1 cellular context compared by ENCODE assay signal in the genomic region with DNA sequence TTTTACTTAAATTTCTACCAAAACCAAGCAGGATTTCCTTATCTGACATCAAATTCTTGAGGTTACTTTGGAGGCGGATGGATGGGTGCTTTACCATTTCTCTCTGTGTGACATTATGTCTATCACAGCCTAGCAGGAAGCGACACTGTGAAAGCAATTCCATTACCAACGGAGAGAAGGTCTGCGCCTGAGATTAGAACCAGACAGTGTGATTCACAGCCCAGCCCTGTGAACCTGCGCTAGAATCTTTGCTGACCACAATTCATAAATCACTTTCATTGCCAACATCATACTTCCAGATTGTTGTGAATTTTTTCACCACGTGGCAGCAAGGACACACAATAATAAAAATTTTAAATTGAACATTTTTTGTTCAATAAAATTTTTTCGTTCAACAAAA.
A peak's percentile ranks its signal among the peaks of the same experiment; 100 is the strongest.
TF ChIP-seq lines count a peak whose summit lies in the region.

No MANE protein-coding gene starts in this region.

TF ChIP-seq in K562, 482 proteins besides CTCF, POLR2A, EP300 and RAD21 (continued from another document and continues in another):
- TF ChIP-seq, protein P1, sequence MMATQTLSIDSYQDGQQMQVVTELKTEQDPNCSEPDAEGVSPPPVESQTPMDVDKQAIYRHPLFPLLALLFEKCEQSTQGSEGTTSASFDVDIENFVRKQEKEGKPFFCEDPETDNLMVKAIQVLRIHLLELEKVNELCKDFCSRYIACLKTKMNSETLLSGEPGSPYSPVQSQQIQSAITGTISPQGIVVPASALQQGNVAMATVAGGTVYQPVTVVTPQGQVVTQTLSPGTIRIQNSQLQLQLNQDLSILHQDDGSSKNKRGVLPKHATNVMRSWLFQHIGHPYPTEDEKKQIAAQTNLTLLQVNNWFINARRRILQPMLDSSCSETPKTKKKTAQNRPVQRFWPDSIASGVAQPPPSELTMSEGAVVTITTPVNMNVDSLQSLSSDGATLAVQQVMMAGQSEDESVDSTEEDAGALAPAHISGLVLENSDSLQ (IDR thresholded peaks at IDR 0.05) = peak; percentile 92
- TF ChIP-seq, protein P2, sequence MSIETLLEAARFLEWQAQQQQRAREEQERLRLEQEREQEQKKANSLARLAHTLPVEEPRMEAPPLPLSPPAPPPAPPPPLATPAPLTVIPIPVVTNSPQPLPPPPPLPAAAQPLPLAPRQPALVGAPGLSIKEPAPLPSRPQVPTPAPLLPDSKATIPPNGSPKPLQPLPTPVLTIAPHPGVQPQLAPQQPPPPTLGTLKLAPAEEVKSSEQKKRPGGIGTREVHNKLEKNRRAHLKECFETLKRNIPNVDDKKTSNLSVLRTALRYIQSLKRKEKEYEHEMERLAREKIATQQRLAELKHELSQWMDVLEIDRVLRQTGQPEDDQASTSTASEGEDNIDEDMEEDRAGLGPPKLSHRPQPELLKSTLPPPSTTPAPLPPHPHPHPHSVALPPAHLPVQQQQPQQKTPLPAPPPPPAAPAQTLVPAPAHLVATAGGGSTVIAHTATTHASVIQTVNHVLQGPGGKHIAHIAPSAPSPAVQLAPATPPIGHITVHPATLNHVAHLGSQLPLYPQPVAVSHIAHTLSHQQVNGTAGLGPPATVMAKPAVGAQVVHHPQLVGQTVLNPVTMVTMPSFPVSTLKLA (conservative IDR thresholded peaks at IDR 0.05) = peak; percentile 60 to 90
- TF ChIP-seq SNIP1 (IDR thresholded peaks at IDR 0.05; ENCODE audit: low read depth) = no peak
- no peak for TF ChIP-seq RBM22 (IDR thresholded peaks at IDR 0.05; ENCODE audit: low read depth, low read length, poor library complexity, severe bottlenecking)
- TF ChIP-seq ARID1B (IDR thresholded peaks at IDR 0.05) = peak; percentile 95
- TF ChIP-seq, protein P3, sequence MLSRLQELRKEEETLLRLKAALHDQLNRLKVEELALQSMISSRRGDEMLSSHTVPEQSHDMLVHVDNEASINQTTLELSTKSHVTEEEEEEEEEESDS (CRISPR knock-in tag; IDR thresholded peaks at IDR 0.05) = no peak
- TF ChIP-seq, protein P4, sequence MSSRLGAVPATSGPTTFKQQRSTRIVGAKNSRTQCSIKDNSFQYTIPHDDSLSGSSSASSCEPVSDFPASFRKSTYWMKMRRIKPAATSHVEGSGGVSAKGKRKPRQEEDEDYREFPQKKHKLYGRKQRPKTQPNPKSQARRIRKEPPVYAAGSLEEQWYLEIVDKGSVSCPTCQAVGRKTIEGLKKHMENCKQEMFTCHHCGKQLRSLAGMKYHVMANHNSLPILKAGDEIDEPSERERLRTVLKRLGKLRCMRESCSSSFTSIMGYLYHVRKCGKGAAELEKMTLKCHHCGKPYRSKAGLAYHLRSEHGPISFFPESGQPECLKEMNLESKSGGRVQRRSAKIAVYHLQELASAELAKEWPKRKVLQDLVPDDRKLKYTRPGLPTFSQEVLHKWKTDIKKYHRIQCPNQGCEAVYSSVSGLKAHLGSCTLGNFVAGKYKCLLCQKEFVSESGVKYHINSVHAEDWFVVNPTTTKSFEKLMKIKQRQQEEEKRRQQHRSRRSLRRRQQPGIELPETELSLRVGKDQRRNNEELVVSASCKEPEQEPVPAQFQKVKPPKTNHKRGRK (tag; IDR thresholded peaks at IDR 0.05) = no peak
- no peak for TF ChIP-seq HDAC6 (IDR thresholded peaks at IDR 0.05; ENCODE audit: low read depth, low read length)
- TF ChIP-seq RB1 (IDR thresholded peaks at IDR 0.05; ENCODE audit: low read depth) = no peak
- no peak for TF ChIP-seq NR3C1 (CRISPR knock-in tag; IDR thresholded peaks at IDR 0.05)
- peak; percentile 68; the same call in 1 of the 2 replicates for TF ChIP-seq ATF7 (IDR thresholded peaks at IDR 0.05)
- no peak; the same call in 1 of the 2 replicates for TF ChIP-seq EP400 (IDR thresholded peaks at IDR 0.05)
- TF ChIP-seq, protein P5, sequence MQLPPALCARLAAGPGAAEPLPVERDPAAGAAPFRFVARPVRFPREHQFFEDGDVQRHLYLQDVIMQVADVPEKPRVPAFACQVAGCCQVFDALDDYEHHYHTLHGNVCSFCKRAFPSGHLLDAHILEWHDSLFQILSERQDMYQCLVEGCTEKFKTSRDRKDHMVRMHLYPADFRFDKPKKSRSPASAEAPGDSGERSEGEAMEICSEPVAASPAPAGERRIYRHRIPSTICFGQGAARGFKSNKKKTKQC (CRISPR knock-in tag; IDR thresholded peaks at IDR 0.05) = no peak
- TF ChIP-seq KDM1A (IDR thresholded peaks at IDR 0.05) = peak; percentile 100
- TF ChIP-seq NEUROD1 (IDR thresholded peaks at IDR 0.05; ENCODE audit: borderline replicate concordance, low read depth, low read length, partially characterized antibody) = no peak
- no peak for TF ChIP-seq ELF4 (CRISPR knock-in tag; IDR thresholded peaks at IDR 0.05)
- TF ChIP-seq PTTG1 (tag; IDR thresholded peaks at IDR 0.05; ENCODE audit: low read depth) = no peak
- TF ChIP-seq KLF13 (tag; IDR thresholded peaks at IDR 0.05; ENCODE audit: borderline replicate concordance, low read depth) = no peak
- TF ChIP-seq HSF4 (CRISPR knock-in tag; IDR thresholded peaks at IDR 0.05; ENCODE audit: borderline replicate concordance) = no peak
- no peak for TF ChIP-seq MXI1 (IDR thresholded peaks at IDR 0.05; ENCODE audit: low read depth, low read length)
- no peak for TF ChIP-seq KLF10 (CRISPR knock-in tag; IDR thresholded peaks at IDR 0.05)
- no peak for TF ChIP-seq KAT7 (CRISPR knock-in tag; IDR thresholded peaks at IDR 0.05; ENCODE audit: borderline replicate concordance)
- no peak for TF ChIP-seq KLF1 (tag; IDR thresholded peaks at IDR 0.05)
- no peak for TF ChIP-seq POLR3A (IDR thresholded peaks at IDR 0.05; ENCODE audit: borderline replicate concordance, extremely low read depth, insufficient read depth, insufficient read length)
- 0 out of 2 replicates have a peak, but pooled peaks have one; percentile 24 for TF ChIP-seq ZNF584 (CRISPR knock-in tag; IDR thresholded peaks at IDR 0.05; ENCODE audit: low read depth)
- TF ChIP-seq CREBBP (IDR thresholded peaks at IDR 0.05; ENCODE audit: low read depth, low read length) = no peak
- no peak for TF ChIP-seq SMARCA5 (IDR thresholded peaks at IDR 0.05)
- TF ChIP-seq ZFP36 (IDR thresholded peaks at IDR 0.05; ENCODE audit: low read depth, low read length, partially characterized antibody) = no peak
- TF ChIP-seq KAT8 (IDR thresholded peaks at IDR 0.05; ENCODE audit: low read depth) = no peak
- TF ChIP-seq, protein P6, sequence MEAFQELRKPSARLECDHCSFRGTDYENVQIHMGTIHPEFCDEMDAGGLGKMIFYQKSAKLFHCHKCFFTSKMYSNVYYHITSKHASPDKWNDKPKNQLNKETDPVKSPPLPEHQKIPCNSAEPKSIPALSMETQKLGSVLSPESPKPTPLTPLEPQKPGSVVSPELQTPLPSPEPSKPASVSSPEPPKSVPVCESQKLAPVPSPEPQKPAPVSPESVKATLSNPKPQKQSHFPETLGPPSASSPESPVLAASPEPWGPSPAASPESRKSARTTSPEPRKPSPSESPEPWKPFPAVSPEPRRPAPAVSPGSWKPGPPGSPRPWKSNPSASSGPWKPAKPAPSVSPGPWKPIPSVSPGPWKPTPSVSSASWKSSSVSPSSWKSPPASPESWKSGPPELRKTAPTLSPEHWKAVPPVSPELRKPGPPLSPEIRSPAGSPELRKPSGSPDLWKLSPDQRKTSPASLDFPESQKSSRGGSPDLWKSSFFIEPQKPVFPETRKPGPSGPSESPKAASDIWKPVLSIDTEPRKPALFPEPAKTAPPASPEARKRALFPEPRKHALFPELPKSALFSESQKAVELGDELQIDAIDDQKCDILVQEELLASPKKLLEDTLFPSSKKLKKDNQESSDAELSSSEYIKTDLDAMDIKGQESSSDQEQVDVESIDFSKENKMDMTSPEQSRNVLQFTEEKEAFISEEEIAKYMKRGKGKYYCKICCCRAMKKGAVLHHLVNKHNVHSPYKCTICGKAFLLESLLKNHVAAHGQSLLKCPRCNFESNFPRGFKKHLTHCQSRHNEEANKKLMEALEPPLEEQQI (IDR thresholded peaks at IDR 0.05) = peak; percentile 20; the same call in 1 of the 2 replicates
- no peak for TF ChIP-seq FOXA1 (IDR thresholded peaks at IDR 0.05; ENCODE audit: borderline replicate concordance)
- TF ChIP-seq NFIX (CRISPR knock-in tag; IDR thresholded peaks at IDR 0.05; ENCODE audit: low read depth) = no peak
- TF ChIP-seq FOXM1 (IDR thresholded peaks at IDR 0.05; ENCODE audit: low read depth) = peak; percentile 81
- no peak for TF ChIP-seq FOXM1 (CRISPR knock-in tag; IDR thresholded peaks at IDR 0.05; ENCODE audit: low read depth)
- TF ChIP-seq ZNF57 (CRISPR knock-in tag; IDR thresholded peaks at IDR 0.05) = no peak
- TF ChIP-seq IRF2 (CRISPR knock-in tag; IDR thresholded peaks at IDR 0.05) = no peak
- TF ChIP-seq, protein P7, sequence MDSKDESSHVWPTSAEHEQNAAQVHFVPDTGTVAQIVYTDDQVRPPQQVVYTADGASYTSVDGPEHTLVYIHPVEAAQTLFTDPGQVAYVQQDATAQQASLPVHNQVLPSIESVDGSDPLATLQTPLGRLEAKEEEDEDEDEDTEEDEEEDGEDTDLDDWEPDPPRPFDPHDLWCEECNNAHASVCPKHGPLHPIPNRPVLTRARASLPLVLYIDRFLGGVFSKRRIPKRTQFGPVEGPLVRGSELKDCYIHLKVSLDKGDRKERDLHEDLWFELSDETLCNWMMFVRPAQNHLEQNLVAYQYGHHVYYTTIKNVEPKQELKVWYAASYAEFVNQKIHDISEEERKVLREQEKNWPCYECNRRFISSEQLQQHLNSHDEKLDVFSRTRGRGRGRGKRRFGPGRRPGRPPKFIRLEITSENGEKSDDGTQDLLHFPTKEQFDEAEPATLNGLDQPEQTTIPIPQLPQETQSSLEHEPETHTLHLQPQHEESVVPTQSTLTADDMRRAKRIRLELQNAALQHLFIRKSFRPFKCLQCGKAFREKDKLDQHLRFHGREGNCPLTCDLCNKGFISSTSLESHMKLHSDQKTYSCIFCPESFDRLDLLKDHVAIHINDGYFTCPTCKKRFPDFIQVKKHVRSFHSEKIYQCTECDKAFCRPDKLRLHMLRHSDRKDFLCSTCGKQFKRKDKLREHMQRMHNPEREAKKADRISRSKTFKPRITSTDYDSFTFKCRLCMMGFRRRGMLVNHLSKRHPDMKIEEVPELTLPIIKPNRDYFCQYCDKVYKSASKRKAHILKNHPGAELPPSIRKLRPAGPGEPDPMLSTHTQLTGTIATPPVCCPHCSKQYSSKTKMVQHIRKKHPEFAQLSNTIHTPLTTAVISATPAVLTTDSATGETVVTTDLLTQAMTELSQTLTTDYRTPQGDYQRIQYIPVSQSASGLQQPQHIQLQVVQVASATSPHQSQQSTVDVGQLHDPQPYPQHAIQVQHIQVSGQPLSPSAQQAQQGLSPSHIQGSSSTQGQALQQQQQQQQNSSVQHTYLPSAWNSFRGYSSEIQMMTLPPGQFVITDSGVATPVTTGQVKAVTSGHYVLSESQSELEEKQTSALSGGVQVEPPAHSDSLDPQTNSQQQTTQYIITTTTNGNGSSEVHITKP (IDR thresholded peaks at IDR 0.05; ENCODE audit: partially characterized antibody) = no peak
- no peak for TF ChIP-seq SRSF3 (IDR thresholded peaks at IDR 0.05; ENCODE audit: insufficient read depth, low read length)
- TF ChIP-seq, protein P8, sequence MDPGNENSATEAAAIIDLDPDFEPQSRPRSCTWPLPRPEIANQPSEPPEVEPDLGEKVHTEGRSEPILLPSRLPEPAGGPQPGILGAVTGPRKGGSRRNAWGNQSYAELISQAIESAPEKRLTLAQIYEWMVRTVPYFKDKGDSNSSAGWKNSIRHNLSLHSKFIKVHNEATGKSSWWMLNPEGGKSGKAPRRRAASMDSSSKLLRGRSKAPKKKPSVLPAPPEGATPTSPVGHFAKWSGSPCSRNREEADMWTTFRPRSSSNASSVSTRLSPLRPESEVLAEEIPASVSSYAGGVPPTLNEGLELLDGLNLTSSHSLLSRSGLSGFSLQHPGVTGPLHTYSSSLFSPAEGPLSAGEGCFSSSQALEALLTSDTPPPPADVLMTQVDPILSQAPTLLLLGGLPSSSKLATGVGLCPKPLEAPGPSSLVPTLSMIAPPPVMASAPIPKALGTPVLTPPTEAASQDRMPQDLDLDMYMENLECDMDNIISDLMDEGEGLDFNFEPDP (CRISPR knock-in tag; IDR thresholded peaks at IDR 0.05) = no peak
- TF ChIP-seq LCOR (CRISPR knock-in tag; IDR thresholded peaks at IDR 0.05) = 0 out of 2 replicates have a peak, but pooled peaks have one; percentile 45
- TF ChIP-seq RBM14 (IDR thresholded peaks at IDR 0.05; ENCODE audit: borderline replicate concordance, insufficient read depth, low read depth, low read length) = no peak
- no peak for TF ChIP-seq NFE2L1 (tag; IDR thresholded peaks at IDR 0.05; ENCODE audit: borderline replicate concordance, low read depth)
- TF ChIP-seq CBFB (CRISPR knock-in tag; IDR thresholded peaks at IDR 0.05) = peak; percentile 52; the same call in 1 of the 2 replicates
- no peak; the same call in 1 of the 2 replicates for TF ChIP-seq ZNF384 (IDR thresholded peaks at IDR 0.05; ENCODE audit: low read depth, low read length)
- no peak for TF ChIP-seq ZNF561 (CRISPR knock-in tag; conservative IDR thresholded peaks at IDR 0.05)
- peak; percentile 58; the same call in 1 of the 2 replicates for TF ChIP-seq NBN (IDR thresholded peaks at IDR 0.05; ENCODE audit: low read depth)
- TF ChIP-seq BRF1 (IDR thresholded peaks at IDR 0.05; ENCODE audit: borderline replicate concordance, extremely low read depth, insufficient read length) = no peak
- TF ChIP-seq MCM2 (IDR thresholded peaks at IDR 0.05; ENCODE audit: low read depth) = no peak
- peak; percentile 77; the same call in 1 of the 2 replicates for TF ChIP-seq CC2D1A (IDR thresholded peaks at IDR 0.05)
- no peak for TF ChIP-seq ZBTB17 (CRISPR knock-in tag; IDR thresholded peaks at IDR 0.05)
- no peak for TF ChIP-seq KDM4B (IDR thresholded peaks at IDR 0.05; ENCODE audit: borderline replicate concordance in 2 of 2, low read depth in 1 of 2)
- no peak for TF ChIP-seq ZNF316 (IDR thresholded peaks at IDR 0.05)
- TF ChIP-seq CREB1 (IDR thresholded peaks at IDR 0.05) = peak; percentile 60
- TF ChIP-seq CREB1 (CRISPR knock-in tag; IDR thresholded peaks at IDR 0.05) = no peak
- no peak for TF ChIP-seq ZNF124 (CRISPR knock-in tag; IDR thresholded peaks at IDR 0.05)
- TF ChIP-seq, protein P9, sequence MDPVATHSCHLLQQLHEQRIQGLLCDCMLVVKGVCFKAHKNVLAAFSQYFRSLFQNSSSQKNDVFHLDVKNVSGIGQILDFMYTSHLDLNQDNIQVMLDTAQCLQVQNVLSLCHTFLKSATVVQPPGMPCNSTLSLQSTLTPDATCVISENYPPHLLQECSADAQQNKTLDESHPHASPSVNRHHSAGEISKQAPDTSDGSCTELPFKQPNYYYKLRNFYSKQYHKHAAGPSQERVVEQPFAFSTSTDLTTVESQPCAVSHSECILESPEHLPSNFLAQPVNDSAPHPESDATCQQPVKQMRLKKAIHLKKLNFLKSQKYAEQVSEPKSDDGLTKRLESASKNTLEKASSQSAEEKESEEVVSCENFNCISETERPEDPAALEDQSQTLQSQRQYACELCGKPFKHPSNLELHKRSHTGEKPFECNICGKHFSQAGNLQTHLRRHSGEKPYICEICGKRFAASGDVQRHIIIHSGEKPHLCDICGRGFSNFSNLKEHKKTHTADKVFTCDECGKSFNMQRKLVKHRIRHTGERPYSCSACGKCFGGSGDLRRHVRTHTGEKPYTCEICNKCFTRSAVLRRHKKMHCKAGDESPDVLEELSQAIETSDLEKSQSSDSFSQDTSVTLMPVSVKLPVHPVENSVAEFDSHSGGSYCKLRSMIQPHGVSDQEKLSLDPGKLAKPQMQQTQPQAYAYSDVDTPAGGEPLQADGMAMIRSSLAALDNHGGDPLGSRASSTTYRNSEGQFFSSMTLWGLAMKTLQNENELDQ (CRISPR knock-in tag; IDR thresholded peaks at IDR 0.05; ENCODE audit: borderline replicate concordance) = no peak
- TF ChIP-seq MAZ (CRISPR knock-in tag; conservative IDR thresholded peaks at IDR 0.05 in 1 of 2, IDR thresholded peaks at IDR 0.05 in 1 of 2) = peak in 1 of 2 experiments; percentile 25; a peak in 1 of 4 replicates
- TF ChIP-seq ZNF24 (IDR thresholded peaks at IDR 0.05) = peak; percentile 81; the same call in 1 of the 2 replicates
